Comparison of ENCODE assay signal across 17 cellular contexts in genomic region chr2:235776531-235776930, GRCh38.
DNase-seq lines count a peak whose midpoint lies in the region; ATAC-seq and TF ChIP-seq lines count a peak whose summit lies in the region.
"Had no signal": no experiment of that assay in that cellular context is flagged by ENCODE, and none has a peak within 500 bp of the region (broad histone marks: within the 10 kb centered on the region; RNA-seq: fewer than 3 reads in every experiment).

No MANE protein-coding gene starts in this region.

- TF ChIP-seq CTCF in sigmoid colon (IDR thresholded peaks at IDR 0.05) = no peak

- TF ChIP-seq POLR2A in sigmoid colon (IDR thresholded peaks at IDR 0.05) = no peak

- no peaks in the 10 kb centered on the region for H3K9me3 ChIP-seq in sigmoid colon
- H3K9me3 ChIP-seq: BLaER1 treated with 17β-estradiol and CSF1 and Interleukin-3, amounts not matched to agents 10 nM and 100 nM had no signal

- TF ChIP-seq EP300 in sigmoid colon (IDR thresholded peaks at IDR 0.05) = no peak

- no peak overlapping the region for H3K4me3 ChIP-seq in sigmoid colon
- H3K4me3 ChIP-seq: BLaER1 treated with 17β-estradiol and CSF1 and Interleukin-3, amounts not matched to agents 10 nM and 100 nM; GM12878; GM23338 had no signal

- H3K27me3 ChIP-seq in sigmoid colon = no peaks in the 10 kb centered on the region
- H3K27me3 ChIP-seq: BLaER1 treated with 17β-estradiol and CSF1 and Interleukin-3, amounts not matched to agents 10 nM and 100 nM had no signal

- DNase-seq in NCI-H2171 treated with DMSO at 0.1 percent for 48 hours (lab: John Stamatoyannopoulos, UW) (peak; percentile 4), NCI-H2171 (lab: John Stamatoyannopoulos, UW) (no peak), NCI-H510A (lab: John Stamatoyannopoulos, UW) (peak; percentile 72), ecto neural progenitor cell (ENCODE audit: low spot score) (peak; percentile 30), sigmoid colon (peak; percentile 44)
- no peak for DNase-seq in activated CD4-positive, alpha-beta T cell treated with anti-CD3 and anti-CD28 coated beads, Interleukin-2, amount 50 U/mL, for 48 hours
- DNase-seq in activated CD4-positive, CD25-positive, alpha-beta regulatory T cell treated with anti-CD3 and anti-CD28 coated beads, Interleukin-2, amount 50 U/mL, for 72 hours = no peak
- DNase-seq: Calu3, DND-41, EL, H7 had no signal

- no peak for ATAC-seq in GM21529 (IDR thresholded peaks at IDR 0.05; ENCODE audit: unreplicated experiment)
- ATAC-seq: CD8-positive, alpha-beta T cell; GM12878; GM23338; HepG2 had no signal

- intact Hi-C loops in sigmoid colon (cut with DNase I) = no loop called here

- no peaks in the 10 kb centered on the region for H3K4me1 ChIP-seq in sigmoid colon

- WGBS in sigmoid colon, 2 donors = 93% methylated on average over 14 of the region's 14 CpGs

- peaks cover 0 to 15% (median 0%) of the 10 kb centered on the region in 4 donors for H3K36me3 ChIP-seq in sigmoid colon

- H3K27ac ChIP-seq in sigmoid colon = no peak overlapping the region
- H3K27ac ChIP-seq: BLaER1 treated with 17β-estradiol and CSF1 and Interleukin-3, amounts not matched to agents 10 nM and 100 nM had no signal

Comparison
In these comparisons a context has a peak if more than half of its experiments do, and no peak if none do; other contexts are left out.
1. DNase-seq: peak in NCI-H2171 treated with DMSO at 0.1 percent for 48 hours (single experiment), NCI-H510A (single experiment), ecto neural progenitor cell (single experiment) and sigmoid colon (single experiment); none in NCI-H2171 (single experiment), activated CD4-positive, alpha-beta T cell treated with anti-CD3 and anti-CD28 coated beads, Interleukin-2, amount 50 U/mL, for 48 hours (0 of 2) and activated CD4-positive, CD25-positive, alpha-beta regulatory T cell treated with anti-CD3 and anti-CD28 coated beads, Interleukin-2, amount 50 U/mL, for 72 hours (single experiment).